In genomic region chr15:28942046-28942445, GRCh38 we compare ENCODE assay signal across 15 cellular contexts. TPM values are rescaled to one million over a fixed set of nuclear protein-coding genes. Genes with fewer than 3 reads are reported as not detected.
A peak's percentile ranks its signal among the peaks of the same experiment; 100 is the strongest.
DNase-seq lines count a peak whose midpoint lies in the region; ATAC-seq and TF ChIP-seq lines count a peak whose summit lies in the region.
"Had no signal": no experiment of that assay in that cellular context is flagged by ENCODE, and none has a peak within 500 bp of the region (broad histone marks: within the 10 kb centered on the region; RNA-seq: fewer than 3 reads in every experiment).

No MANE protein-coding gene starts in this region.

- DNase-seq in activated CD8-positive, alpha-beta memory T cell treated with anti-CD3 and anti-CD28 coated beads, Interleukin-2, amount 10 ng/mL, durations not matched to agents 7 days and 5 days, result peak; percentile 72
- DNase-seq in ecto neural progenitor cell (ENCODE audit: low spot score), result peak; percentile 18
- peak; percentile 50 for DNase-seq in stimulated activated naive CD8-positive, alpha-beta T cell treated with anti-CD3 and anti-CD28 coated beads, Interleukin-15, Interleukin-2, amounts not matched to agents 100 U/mL and 50 U/mL, for 24 hours
- no peak for DNase-seq in cerebellar nuclear complex (lab: John Stamatoyannopoulos, UW)
- no peak for DNase-seq in NCI-H82 treated with DMSO at 0.1 percent for 48 hours (lab: John Stamatoyannopoulos, UW; ENCODE audit: unreplicated experiment)
- DNase-seq in retina, result no peak
- DNase-seq: effector CD4-positive, alpha-beta T cell; foreskin keratinocyte; NCI-H1694; NCI-H526 treated with DMSO at 0.1 percent for 48 hours had no signal

- H3K9ac ChIP-seq in Loucy (ENCODE audit: low read depth, low read length, poor library complexity, severe bottlenecking), result peak overlapping the region; percentile 80
- H3K9ac ChIP-seq: KMS-11, parathyroid adenoma had no signal

- H3K9me3 Mint-ChIP-seq in activated CD8-positive, alpha-beta memory T cell treated with anti-CD3 and anti-CD28 coated beads, Interleukin-2, amount 10 ng/mL, durations not matched to agents 7 days and 5 days (ENCODE audit: low read depth), result no peaks in the 10 kb centered on the region

- H2AFZ ChIP-seq in Loucy (ENCODE audit: low read length), result no peak overlapping the region
- H2AFZ ChIP-seq: parathyroid adenoma had no signal

- H3K4me3 ChIP-seq in Loucy (ENCODE audit: low read length, poor library complexity, severe bottlenecking), result peak overlapping the region; percentile 38

- peaks cover 28% of the 10 kb centered on the region for H3F3A ChIP-seq in Loucy (ENCODE audit: low read depth)

- H4K20me1 ChIP-seq in Loucy (ENCODE audit: insufficient read depth, low read length, poor library complexity, severe bottlenecking), result no peaks in the 10 kb centered on the region

- H3K27me3 ChIP-seq in Loucy (ENCODE audit: insufficient read depth, low read length, poor library complexity, severe bottlenecking), result no peaks in the 10 kb centered on the region
- H3K27me3 ChIP-seq: foreskin keratinocyte had no signal

- peaks cover 53% of the 10 kb centered on the region for H3K4me1 Mint-ChIP-seq in activated CD8-positive, alpha-beta memory T cell treated with anti-CD3 and anti-CD28 coated beads, Interleukin-2, amount 10 ng/mL, durations not matched to agents 7 days and 5 days
- H3K4me1 Mint-ChIP-seq: stimulated activated memory B cell treated with anti-CD40 and anti-IgM and Interleukin-4, amounts not matched to agents 10 μg/mL and 1 μg/mL and 100 μg/mL, for 72 hours had no signal

- peaks cover 18% of the 10 kb centered on the region; the same call in 1 of the 2 replicates for H3K36me3 ChIP-seq in Loucy (ENCODE audit: insufficient read depth, low read length)

- peaks cover 82% of the 10 kb centered on the region for H3K4me1 ChIP-seq in Loucy (ENCODE audit: insufficient read depth, low read length, poor library complexity, severe bottlenecking)
- H3K4me1 ChIP-seq: foreskin keratinocyte had no signal

- H3K27me3 Mint-ChIP-seq in activated CD8-positive, alpha-beta memory T cell treated with anti-CD3 and anti-CD28 coated beads, Interleukin-2, amount 10 ng/mL, durations not matched to agents 7 days and 5 days, result peaks cover 7% of the 10 kb centered on the region
- H3K27me3 Mint-ChIP-seq: stimulated activated memory B cell treated with anti-CD40 and anti-IgM and Interleukin-4, amounts not matched to agents 10 μg/mL and 1 μg/mL and 100 μg/mL, for 72 hours had no signal

- peak; percentile 77 for ATAC-seq in activated CD8-positive, alpha-beta memory T cell treated with anti-CD3 and anti-CD28 coated beads, Interleukin-2, amount 10 ng/mL, durations not matched to agents 7 days and 5 days
- peak; percentile 47 for ATAC-seq in stimulated activated naive CD8-positive, alpha-beta T cell treated with anti-CD3 and anti-CD28 coated beads, Interleukin-15, Interleukin-2, amounts not matched to agents 100 U/mL and 50 U/mL, for 24 hours
- ATAC-seq: foreskin keratinocyte; stimulated activated memory B cell treated with anti-CD40 and anti-IgM and Interleukin-4, amounts not matched to agents 10 μg/mL and 1 μg/mL and 100 μg/mL, for 72 hours had no signal

- CTCF ChIA-PET in activated CD8-positive, alpha-beta memory T cell treated with anti-CD3 and anti-CD28 coated beads, Interleukin-2, amount 10 ng/mL, durations not matched to agents 7 days and 5 days (lab: Charles Lee), result interaction anchor here (0.9 to 3.1 kb wide), 6 partner anchors 13 to 148 kb away, joined by 3 to 12 read pairs (median 4); no protein-coding TSS in a partner anchor

- H3K36me3 Mint-ChIP-seq in activated CD8-positive, alpha-beta memory T cell treated with anti-CD3 and anti-CD28 coated beads, Interleukin-2, amount 10 ng/mL, durations not matched to agents 7 days and 5 days, result no peaks in the 10 kb centered on the region
- H3K36me3 Mint-ChIP-seq: stimulated activated memory B cell treated with anti-CD40 and anti-IgM and Interleukin-4, amounts not matched to agents 10 μg/mL and 1 μg/mL and 100 μg/mL, for 72 hours had no signal

- H3K79me2 ChIP-seq in Loucy (ENCODE audit: insufficient read depth, low read length), result peaks cover 82% of the 10 kb centered on the region
- H3K79me2 ChIP-seq: parathyroid adenoma had no signal

- H3K4me3 Mint-ChIP-seq in activated CD8-positive, alpha-beta memory T cell treated with anti-CD3 and anti-CD28 coated beads, Interleukin-2, amount 10 ng/mL, durations not matched to agents 7 days and 5 days, result no peak overlapping the region
- H3K4me3 Mint-ChIP-seq: stimulated activated memory B cell treated with anti-CD40 and anti-IgM and Interleukin-4, amounts not matched to agents 10 μg/mL and 1 μg/mL and 100 μg/mL, for 72 hours; T-helper 2 cell treated with Interferon-gamma antibody and Interleukin-4, amounts not matched to agents 5 μg/mL and 100 μg/mL, for 36 hours had no signal

- H3K9me3 ChIP-seq in Loucy (ENCODE audit: insufficient read depth, low read depth, low read length), result no peaks in the 10 kb centered on the region

- H3K27ac Mint-ChIP-seq in activated CD8-positive, alpha-beta memory T cell treated with anti-CD3 and anti-CD28 coated beads, Interleukin-2, amount 10 ng/mL, durations not matched to agents 7 days and 5 days, result peak overlapping the region; percentile 55
- H3K27ac Mint-ChIP-seq: stimulated activated memory B cell treated with anti-CD40 and anti-IgM and Interleukin-4, amounts not matched to agents 10 μg/mL and 1 μg/mL and 100 μg/mL, for 72 hours; T-helper 2 cell treated with Interferon-gamma antibody and Interleukin-4, amounts not matched to agents 5 μg/mL and 100 μg/mL, for 36 hours had no signal

- H3K9me2 ChIP-seq in Loucy (replicated peaks; ENCODE audit: low read depth, low read length), result no peaks in the 10 kb centered on the region

- peak overlapping the region; percentile 70 for H3K4me2 ChIP-seq in Loucy (ENCODE audit: low read depth, low read length, poor library complexity, severe bottlenecking)
- H3K4me2 ChIP-seq: KMS-11 had no signal

- TF ChIP-seq CTCF in Loucy (conservative IDR thresholded peaks at IDR 0.05; ENCODE audit: low read length), result no peak

RNA-seq across cellular contexts. Expression of gene APBA2, which starts 56.3 kb away (rescaled TPM):
- 1 to 10 TPM; 2.6 to 7.9 TPM for total RNA-seq in activated CD8-positive, alpha-beta memory T cell treated with anti-CD3 and anti-CD28 coated beads, Interleukin-2, amount 10 ng/mL, durations not matched to agents 7 days and 5 days

Comparison
In these comparisons a context has a peak if more than half of its experiments do, and no peak if none do; other contexts are left out.
1. DNase-seq: peak in activated CD8-positive, alpha-beta memory T cell treated with anti-CD3 and anti-CD28 coated beads, Interleukin-2, amount 10 ng/mL, durations not matched to agents 7 days and 5 days (single experiment), ecto neural progenitor cell (single experiment) and stimulated activated naive CD8-positive, alpha-beta T cell treated with anti-CD3 and anti-CD28 coated beads, Interleukin-15, Interleukin-2, amounts not matched to agents 100 U/mL and 50 U/mL, for 24 hours (single experiment); none in cerebellar nuclear complex (0 of 2), NCI-H82 treated with DMSO at 0.1 percent for 48 hours (single experiment) and retina (single experiment).